ENCODE assay signal across 10 cellular contexts in genomic region chr19:10227215-10227971, GRCh38. TPM values are rescaled to one million over a fixed set of nuclear protein-coding genes. Genes with fewer than 3 reads are reported as not detected.
DNase-seq lines count a peak whose midpoint lies in the region; ATAC-seq and TF ChIP-seq lines count a peak whose summit lies in the region.
"Had no signal": no experiment of that assay in that cellular context is flagged by ENCODE, and none has a peak within 500 bp of the region (broad histone marks: within the 10 kb centered on the region; RNA-seq: fewer than 3 reads in every experiment).

No MANE protein-coding gene starts in this region.

- no peaks in the 10 kb centered on the region; the same call in none of the 2 replicates for H3K36me3 ChIP-seq in H7 (replicated peaks; ENCODE audit: control insufficient read depth, insufficient read depth, low read length)
- H3K36me3 ChIP-seq in mammary epithelial cell (ENCODE audit: insufficient read depth, low read length): no peaks in the 10 kb centered on the region
- peaks cover 13 to 17% (median 14%) of the 10 kb centered on the region in 4 donors for H3K36me3 ChIP-seq in stomach

- H3K4me2 ChIP-seq in mammary epithelial cell (ENCODE audit: insufficient read depth, low read depth, low read length): no peak overlapping the region

- no peak overlapping the region for H3K4me3 Mint-ChIP-seq in endothelial cell (ENCODE audit: unreplicated experiment)
- H3K4me3 Mint-ChIP-seq: activated naive CD8-positive, alpha-beta T cell treated with anti-CD3 and anti-CD28 coated beads for 36 hours had no signal

- TF ChIP-seq CTCF in mammary epithelial cell (conservative IDR thresholded peaks at IDR 0.05 in 1 of 2, IDR thresholded peaks at IDR 0.05 in 1 of 2; ENCODE audit: extremely low read depth in 1 of 2, insufficient read depth in 1 of 2, low read depth in 1 of 2, low read length in 2 of 2) (peak in 1 of 2 donors; percentile 5), stomach (IDR thresholded peaks at IDR 0.05) (no peak), endothelial cell (IDR thresholded peaks at IDR 0.05; ENCODE audit: unreplicated experiment) (no peak)

- H3K36me3 Mint-ChIP-seq in endothelial cell (ENCODE audit: low read depth, unreplicated experiment): peaks cover 12% of the 10 kb centered on the region
- H3K36me3 Mint-ChIP-seq: activated naive CD8-positive, alpha-beta T cell treated with anti-CD3 and anti-CD28 coated beads for 36 hours had no signal

- H3K9me3 Mint-ChIP-seq in endothelial cell (ENCODE audit: unreplicated experiment): no peaks in the 10 kb centered on the region
- H3K9me3 Mint-ChIP-seq: activated naive CD8-positive, alpha-beta T cell treated with anti-CD3 and anti-CD28 coated beads for 36 hours had no signal

- H3K79me2 ChIP-seq in mammary epithelial cell (ENCODE audit: insufficient read depth, low read length): no peaks in the 10 kb centered on the region

- no peaks in the 10 kb centered on the region for H3K9me3 ChIP-seq in mammary epithelial cell (replicated peaks; ENCODE audit: insufficient read depth, low read length)
- H3K9me3 ChIP-seq in stomach: no peaks in the 10 kb centered on the region

- DNase-seq in H7: peak; percentile 84
- no peak for DNase-seq in mammary epithelial cell
- peak; percentile 88 for DNase-seq in islet precursor cell
- no peak for DNase-seq in stomach
- DNase-seq in endothelial cell (ENCODE audit: low spot score): no peak
- DNase-seq: activated naive CD8-positive, alpha-beta T cell treated with anti-CD3 and anti-CD28 coated beads for 36 hours; MM.1S had no signal

- H3K4me1 ChIP-seq in mammary epithelial cell (ENCODE audit: insufficient read depth, low read length) (peaks cover 17% of the 10 kb centered on the region), stomach (peaks cover 10 to 47% (median 43%) of the 10 kb centered on the region in 4 donors)

- CTCF ChIA-PET in mammary epithelial cell (lab: Charles Lee; ENCODE audit: low non-redundant PET): no interaction called here

- H4K20me1 ChIP-seq in mammary epithelial cell (ENCODE audit: insufficient read depth, low read length): no peaks in the 10 kb centered on the region

- H2AFZ ChIP-seq in mammary epithelial cell (ENCODE audit: low read depth, low read length): peak overlapping the region; percentile 7

- no TSS peak for BruUV-seq in mammary epithelial cell (replicated peaks; lab: Mats Ljungman, UMichigan)

- WGBS in mammary epithelial cell (ENCODE audit: low coverage, missing lambda C conversion rate): 44% methylated on average over 14 of the region's 24 CpGs
- WGBS in stomach, 5 donors: 61 to 69% (median 63%) methylated on average over 7 to 24 of the region's 24 CpGs

- intact Hi-C loops in mammary epithelial cell (cut with micrococcal nuclease): no loop called here
- intact Hi-C loops in stomach (cut with DNase I; ENCODE audit: low total_unique reads): no loop called here

- H3K4me1 Mint-ChIP-seq in endothelial cell (ENCODE audit: unreplicated experiment): peaks cover 6% of the 10 kb centered on the region

- H3K9ac ChIP-seq in mammary epithelial cell (ENCODE audit: insufficient read depth, low read length): no peak overlapping the region

- H3K27me3 ChIP-seq in H7 (ENCODE audit: control insufficient read depth, insufficient read depth, low read length) (peaks cover 10% of the 10 kb centered on the region), mammary epithelial cell (ENCODE audit: insufficient read depth, low read length) (no peaks in the 10 kb centered on the region), stomach (peaks cover 0 to 7% (median 0%) of the 10 kb centered on the region in 3 donors)

- H3K27ac Mint-ChIP-seq in endothelial cell (ENCODE audit: unreplicated experiment): no peak overlapping the region
- H3K27ac Mint-ChIP-seq: activated naive CD8-positive, alpha-beta T cell treated with anti-CD3 and anti-CD28 coated beads for 36 hours had no signal

- dilution Hi-C loops in mammary epithelial cell (cut with HindIII; ENCODE audit: low sequenced_read_pairs): loop anchor here (25.0 kb wide), 1 partner anchor 290 kb away; the partner anchor contains the start of gene OLFM2

- H3K27ac ChIP-seq in mammary epithelial cell (ENCODE audit: insufficient read depth, low read depth, low read length) (no peak overlapping the region), stomach (peak overlapping the region; percentile 62 to 88 (median 75))

- in situ Hi-C loops in mammary epithelial cell (cut with MboI; ENCODE audit: low sequenced_read_pairs in 2 of 2): no loop called here

- H3K27me3 Mint-ChIP-seq in endothelial cell (ENCODE audit: unreplicated experiment): peaks cover 8% of the 10 kb centered on the region
- H3K27me3 Mint-ChIP-seq: activated naive CD8-positive, alpha-beta T cell treated with anti-CD3 and anti-CD28 coated beads for 36 hours had no signal

- no peak for TF ChIP-seq POLR2A in stomach (IDR thresholded peaks at IDR 0.05)

- TF ChIP-seq EP300 in stomach (IDR thresholded peaks at IDR 0.05): no peak

- no peak overlapping the region for H3K4me3 ChIP-seq in H7 (ENCODE audit: insufficient read depth, low read depth, low read length)
- H3K4me3 ChIP-seq in mammary epithelial cell (replicated peaks in 1 of 3; ENCODE audit: insufficient read depth in 1 of 3, low read depth in 2 of 3, low read length in 3 of 3): no peak overlapping the region
- H3K4me3 ChIP-seq in stomach: peak overlapping the region in 3 of 4 donors; percentile 0 to 7 (median 3)

- no peak for ATAC-seq in HG03354 (IDR thresholded peaks at IDR 0.05; ENCODE audit: poor library complexity, severe bottlenecking, unreplicated experiment)
- ATAC-seq in GM19023 (IDR thresholded peaks at IDR 0.05; ENCODE audit: unreplicated experiment): no peak
- no peak for ATAC-seq in HG03196 (IDR thresholded peaks at IDR 0.05; ENCODE audit: unreplicated experiment)

RNA-seq across cellular contexts. Expression of gene S1PR2, which starts 3.7 kb away (rescaled TPM):
- total RNA-seq in H7 (2014; rRNA removed; shearing (Covaris generic)): 7.4 and 8.9 TPM in 2 replicates
- total RNA-seq in mammary epithelial cell (10 to 100 TPM in 1 of 2 donors, 1 to 10 TPM in 1; 5.6 to 15.3 TPM), stomach (10 to 100 TPM in 1 of 5 donors, 1 to 10 TPM in 1, under 1 TPM in 2, not detected in 1; 0.29 to 11.7 (median 5.1) TPM), endothelial cell (ENCODE audit: unreplicated experiment) (9.3 TPM)
- polyA plus RNA-seq in mammary epithelial cell (2.9 TPM), stomach (1 to 10 TPM; 2.4 to 2.9 (median 2.7) TPM)
- polyA minus RNA-seq in mammary epithelial cell: 16.2 TPM

RNA-seq across cellular contexts. Expression of gene MRPL4, which starts 24.6 kb away (rescaled TPM):
- 148 and 174 TPM in 2 replicates for total RNA-seq in H7 (2014; rRNA removed; shearing (Covaris generic))
- total RNA-seq in mammary epithelial cell (10 to 100 TPM; 55.8 to 89.1 TPM), stomach (100 to 1,000 TPM in 1 of 5 donors, 10 to 100 TPM in 4; 16.1 to 314 (median 58.4) TPM), endothelial cell (ENCODE audit: unreplicated experiment) (51.3 TPM)
- polyA plus RNA-seq in mammary epithelial cell (85.2 TPM), stomach (10 to 100 TPM; 48.7 to 53.1 (median 51.8) TPM)
- 35.0 TPM for polyA minus RNA-seq in mammary epithelial cell

RNA-seq across cellular contexts. Expression of gene DNMT1, which starts 32.6 kb away (rescaled TPM):
- total RNA-seq in H7 (2014; rRNA removed; shearing (Covaris generic)): 128 and 129 TPM in 2 replicates
- total RNA-seq in mammary epithelial cell (100 to 1,000 TPM in 1 of 2 donors, 10 to 100 TPM in 1; 23.0 to 139 TPM), stomach (10 to 100 TPM; 32.1 to 92.0 (median 58.9) TPM), endothelial cell (ENCODE audit: unreplicated experiment) (119 TPM)
- polyA plus RNA-seq in mammary epithelial cell (53.3 TPM), stomach (10 to 100 TPM; 16.6 to 29.3 (median 23.2) TPM)
- 263 TPM for polyA minus RNA-seq in mammary epithelial cell

RNA-seq across cellular contexts. Expression of gene ICAM1, which starts 43.5 kb away (rescaled TPM):
- total RNA-seq in H7 (2014; rRNA removed; shearing (Covaris generic)): 2.8 and 6.1 TPM in 2 replicates
- total RNA-seq in mammary epithelial cell (10 to 100 TPM in 1 of 2 donors, 1 to 10 TPM in 1; 1.1 to 60.0 TPM), stomach (10 to 100 TPM in 2 of 5 donors, 1 to 10 TPM in 3; 2.3 to 15.6 (median 8.7) TPM), endothelial cell (ENCODE audit: unreplicated experiment) (7.2 TPM)
- polyA plus RNA-seq in mammary epithelial cell (2.1 TPM), stomach (1 to 10 TPM; 7.9 to 9.5 (median 8.8) TPM)
- 3.8 TPM for polyA minus RNA-seq in mammary epithelial cell

RNA-seq across cellular contexts. Expression of gene ICAM4, which starts 59.4 kb away (rescaled TPM):
- 1.7 and 2.4 TPM in 2 replicates for total RNA-seq in H7 (2014; rRNA removed; shearing (Covaris generic))
- total RNA-seq in mammary epithelial cell (1 to 10 TPM; 1.1 to 1.5 TPM), stomach (1 to 10 TPM in 1 of 5 donors, not detected in 4; 1.9 TPM), endothelial cell (ENCODE audit: unreplicated experiment) (0.36 TPM)
- polyA plus RNA-seq in mammary epithelial cell (0.88 TPM), stomach (under 1 TPM in 2 of 3 donors, not detected in 1; 0.56 to 0.85 TPM)
- polyA minus RNA-seq in mammary epithelial cell: not detected

Comparison
In these comparisons a context has a peak if more than half of its experiments do, and no peak if none do; other contexts are left out.
1. DNase-seq: peak in H7 (single experiment) and islet precursor cell (single experiment); none in mammary epithelial cell (single experiment), stomach (single experiment) and endothelial cell (single experiment).
2. H3K4me3 ChIP-seq: peak in stomach (3 of 4); none in H7 (single experiment) and mammary epithelial cell (0 of 3).